Comparison of ENCODE assay signal across 28 cellular contexts in the genomic region with DNA sequence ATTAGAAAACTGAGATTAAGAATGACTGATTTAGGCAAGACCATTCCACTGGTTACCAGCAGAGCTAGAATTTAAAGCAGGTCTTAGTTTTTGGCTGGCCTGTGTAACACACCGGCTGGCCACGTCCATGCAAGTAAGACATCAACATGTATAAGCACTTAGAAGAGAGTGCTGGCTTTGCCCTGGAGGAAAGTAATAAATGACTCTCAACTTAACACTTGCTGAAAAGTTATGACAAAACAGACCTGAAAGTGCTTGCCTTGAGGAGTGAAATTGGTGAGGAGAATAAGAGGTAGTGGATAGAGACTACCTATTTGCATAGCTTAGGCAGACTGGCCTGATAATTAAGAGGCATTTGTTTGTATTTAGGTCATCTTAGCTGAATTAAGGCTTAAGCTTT.
"Had no signal": no experiment of that assay in that cellular context is flagged by ENCODE, and none has a peak within 500 bp of the region (broad histone marks: within the 10 kb centered on the region; RNA-seq: fewer than 3 reads in every experiment).

No MANE protein-coding gene starts in this region.

- H3K36me3 Mint-ChIP-seq: activated naive CD8-positive, alpha-beta T cell treated with anti-CD3 and anti-CD28 coated beads, Interleukin-2, amount 10 ng/mL, durations not matched to agents 7 days and 5 days had no signal

- H3K27ac ChIP-seq: adrenal gland, breast epithelium, Peyer's patch, RWPE1, SJSA1 had no signal

- H3K9me3 Mint-ChIP-seq: activated naive CD8-positive, alpha-beta T cell treated with anti-CD3 and anti-CD28 coated beads, Interleukin-2, amount 10 ng/mL, durations not matched to agents 7 days and 5 days; T-helper 1 cell treated with Interleukin-12 subunit alpha and Interleukin-12 subunit beta and Interleukin-4 antibody, amounts not matched to agents 30 μg/mL and 1 μg/mL, for 36 hours had no signal

- H3K4me1 ChIP-seq: adrenal gland, breast epithelium, Peyer's patch, SJSA1 had no signal

- ATAC-seq: activated CD8-positive, alpha-beta T cell treated with anti-CD3 and anti-CD28 coated beads, Interleukin-2, amount 10 ng/mL, durations not matched to agents 7 days and 5 days; SK-N-SH treated with all-trans-retinoic acid at 6 μM for 48 hours had no signal

- DNase-seq: activated CD4-positive, alpha-beta T cell treated with anti-CD3 and anti-CD28 coated beads for 48 hours; activated CD4-positive, alpha-beta T cell treated with anti-CD3 and anti-CD28 coated beads, Interleukin-2, amount 50 U/mL, for 4 hours; activated CD4-positive, CD25-positive, alpha-beta regulatory T cell treated with anti-CD3 and anti-CD28 coated beads, Interleukin-2, amount 50 U/mL, for 72 hours; activated CD8-positive, alpha-beta memory T cell treated with anti-CD3 and anti-CD28 coated beads, Interleukin-2, amount 50 U/mL, for 48 hours; activated CD8-positive, alpha-beta T cell treated with anti-CD3 and anti-CD28 coated beads, Interleukin-2, amount 10 ng/mL, durations not matched to agents 7 days and 5 days; activated naive CD4-positive, alpha-beta T cell treated with anti-CD3 and anti-CD28 coated beads, Interleukin-2, amount 50 U/mL, for 16 hours; activated naive CD8-positive, alpha-beta T cell treated with anti-CD3 and anti-CD28 coated beads, Interleukin-2, amount 10 ng/mL, durations not matched to agents 7 days and 5 days; activated T-cell treated with anti-CD3 and anti-CD28 coated beads, Interleukin-2, amount 50 U/mL, for 1 hour; adrenal gland; anterior cingulate cortex; caudate nucleus; Karpas-422; MM.1S; NCI-H1105; NCI-H1436; NCI-H1694 treated with DMSO at 0.1 percent for 48 hours; NCI-H2081; NCI-H2171; NCI-H226; NCI-H526 treated with DMSO at 0.1 percent for 48 hours; NCI-H82; Peyer's patch; SHP77 had no signal

- H3K27me3 ChIP-seq: adrenal gland, breast epithelium, Peyer's patch, SJSA1 had no signal

- H3K27ac Mint-ChIP-seq: activated CD8-positive, alpha-beta T cell treated with anti-CD3 and anti-CD28 coated beads, Interleukin-2, amount 10 ng/mL, durations not matched to agents 7 days and 5 days; activated naive CD8-positive, alpha-beta T cell treated with anti-CD3 and anti-CD28 coated beads, Interleukin-2, amount 10 ng/mL, durations not matched to agents 7 days and 5 days; T-helper 1 cell treated with Interleukin-12 subunit alpha and Interleukin-12 subunit beta and Interleukin-4 antibody, amounts not matched to agents 30 μg/mL and 1 μg/mL, for 36 hours had no signal

- H3K9me3 ChIP-seq: adrenal gland, breast epithelium, Peyer's patch, SJSA1 had no signal

- H3K4me3 ChIP-seq: adrenal gland, breast epithelium, Peyer's patch, SJSA1 had no signal

- H3K27me3 Mint-ChIP-seq: activated naive CD8-positive, alpha-beta T cell treated with anti-CD3 and anti-CD28 coated beads, Interleukin-2, amount 10 ng/mL, durations not matched to agents 7 days and 5 days had no signal

- H3K36me3 ChIP-seq: adrenal gland, breast epithelium, Peyer's patch, SJSA1 had no signal

- H3K4me3 Mint-ChIP-seq: activated CD8-positive, alpha-beta T cell treated with anti-CD3 and anti-CD28 coated beads, Interleukin-2, amount 10 ng/mL, durations not matched to agents 7 days and 5 days; activated naive CD8-positive, alpha-beta T cell treated with anti-CD3 and anti-CD28 coated beads, Interleukin-2, amount 10 ng/mL, durations not matched to agents 7 days and 5 days; T-helper 1 cell treated with Interleukin-12 subunit alpha and Interleukin-12 subunit beta and Interleukin-4 antibody, amounts not matched to agents 30 μg/mL and 1 μg/mL, for 36 hours had no signal

- H3K4me1 Mint-ChIP-seq: activated naive CD8-positive, alpha-beta T cell treated with anti-CD3 and anti-CD28 coated beads, Interleukin-2, amount 10 ng/mL, durations not matched to agents 7 days and 5 days had no signal
